ENCODE assay signal across 11 cellular contexts in genomic region chr5:52804359-52804758, GRCh38. TPM values are rescaled to one million over a fixed set of nuclear protein-coding genes. Genes with fewer than 3 reads are reported as not detected.
DNase-seq lines count a peak whose midpoint lies in the region; ATAC-seq and TF ChIP-seq lines count a peak whose summit lies in the region.
"Had no signal": no experiment of that assay in that cellular context is flagged by ENCODE, and none has a peak within 500 bp of the region (broad histone marks: within the 10 kb centered on the region; RNA-seq: fewer than 3 reads in every experiment).

No MANE protein-coding gene starts in this region.

- DNase-seq in choroid plexus epithelial cell (ENCODE audit: low read depth) (no peak), osteoblast (ENCODE audit: insufficient read length, low spot score, missing footprints) (no peak), occipital lobe (lab: John Stamatoyannopoulos, UW) (no peak), posterior cingulate gyrus (no peak)
- no peak for DNase-seq in activated effector memory CD4-positive, alpha-beta T cell treated with Interleukin-2 at 50 U/mL for 16 hours
- DNase-seq: caudate nucleus; NCI-H226; stimulated activated CD4-positive, alpha-beta T cell treated with anti-CD3 and anti-CD28 coated beads, Interleukin-4, amount 100 ng/mL, for 4 hours had no signal

- peaks cover 27 to 64% (median 38%) of the 10 kb centered on the region in 10 experiments for H3K4me1 ChIP-seq in BLaER1 treated with 17β-estradiol and CSF1 and Interleukin-3, amounts not matched to agents 10 nM and 100 nM
- H3K4me1 ChIP-seq in HEK293 (ENCODE audit: control insufficient read depth, insufficient read depth, low read length) = peaks cover 11% of the 10 kb centered on the region
- peaks cover 44% of the 10 kb centered on the region for H3K4me1 ChIP-seq in osteoblast (ENCODE audit: insufficient read depth, low read length)

- no peaks in the 10 kb centered on the region for H3K27me3 ChIP-seq in BLaER1 treated with 17β-estradiol and CSF1 and Interleukin-3, amounts not matched to agents 10 nM and 100 nM
- no peaks in the 10 kb centered on the region for H3K27me3 ChIP-seq in osteoblast (ENCODE audit: insufficient read depth, low read length)

- H4K20me1 ChIP-seq in BLaER1 treated with 17β-estradiol and CSF1 and Interleukin-3, amounts not matched to agents 10 nM and 100 nM = peaks cover 0 to 41% (median 6%) of the 10 kb centered on the region in 11 experiments; a peak in 9 of 22 replicates
- peaks cover 41% of the 10 kb centered on the region for H4K20me1 ChIP-seq in osteoblast (ENCODE audit: insufficient read depth, low read length)

- peaks cover 0 to 44% (median 14%) of the 10 kb centered on the region in 11 experiments; a peak in 12 of 22 replicates for H3K36me3 ChIP-seq in BLaER1 treated with 17β-estradiol and CSF1 and Interleukin-3, amounts not matched to agents 10 nM and 100 nM
- H3K36me3 ChIP-seq in HEK293 (ENCODE audit: control insufficient read depth in 2 of 2, insufficient read depth in 1 of 2, low read length in 2 of 2) = peaks cover 11 to 25% of the 10 kb centered on the region in 2 experiments; a peak in 1 of 3 replicates
- peaks cover 25% of the 10 kb centered on the region for H3K36me3 ChIP-seq in osteoblast (ENCODE audit: insufficient read depth, low read length)

- H3K9me3 ChIP-seq in BLaER1 treated with 17β-estradiol and CSF1 and Interleukin-3, amounts not matched to agents 10 nM and 100 nM (replicated peaks in 1 of 11) = no peaks in the 10 kb centered on the region
- H3K9me3 ChIP-seq in HEK293 (ENCODE audit: control insufficient read depth, insufficient read depth, low read depth, low read length) (no peaks in the 10 kb centered on the region), osteoblast (ENCODE audit: low read depth, low read length) (no peaks in the 10 kb centered on the region)

- H3K9ac ChIP-seq in BLaER1 treated with 17β-estradiol and CSF1 and Interleukin-3, amounts not matched to agents 10 nM and 100 nM = no peak overlapping the region

- TF ChIP-seq CTCF in HEK293 (tag by site-specific recombination; IDR thresholded peaks at IDR 0.05) = no peak
- TF ChIP-seq CTCF in choroid plexus epithelial cell (conservative IDR thresholded peaks at IDR 0.05; ENCODE audit: low read depth, low read length) = no peak
- no peak for TF ChIP-seq CTCF in osteoblast (IDR thresholded peaks at IDR 0.05; ENCODE audit: extremely low read depth, low read depth, low read length)

- no peak for ATAC-seq in HG03354 (IDR thresholded peaks at IDR 0.05; ENCODE audit: poor library complexity, severe bottlenecking, unreplicated experiment)

- H3K4me2 ChIP-seq in BLaER1 treated with 17β-estradiol and CSF1 and Interleukin-3, amounts not matched to agents 10 nM and 100 nM = peak overlapping the region in 6 of 11 experiments; percentile 4 to 54 (median 34); a peak in 8 of 22 replicates
- H3K4me2 ChIP-seq in osteoblast (ENCODE audit: insufficient read depth, low read length) = peak overlapping the region; percentile 97

- CTCF ChIA-PET in HEK293 (lab: Yijun Ruan, JAX) = no interaction called here

- intact Hi-C loops in posterior cingulate gyrus (cut with DNase I) = loop anchor here (5.0 to 10.0 kb wide), 2 partner anchors 113 to 300 kb away; partner anchors contain the start of gene MOCS2

- peak overlapping the region in 1 of 11 experiments; percentile 18; a peak in 1 of 22 replicates for H3K27ac ChIP-seq in BLaER1 treated with 17β-estradiol and CSF1 and Interleukin-3, amounts not matched to agents 10 nM and 100 nM
- no peak overlapping the region for H3K27ac ChIP-seq in HEK293 (ENCODE audit: extremely low read depth, low read depth, low read length)
- H3K27ac ChIP-seq in osteoblast (ENCODE audit: low read depth, low read length) = no peak overlapping the region

- POLR2A ChIA-PET in HEK293 (lab: Yijun Ruan, JAX) = interaction anchor here (0.7 kb wide), 1 partner anchor 17 kb away, joined by 3 read pairs; the partner anchor contains the start of genes ITGA1 and PELO

- H3K4me3 ChIP-seq in BLaER1 treated with 17β-estradiol and CSF1 and Interleukin-3, amounts not matched to agents 10 nM and 100 nM = no peak overlapping the region
- H3K4me3 ChIP-seq in HEK293 (ENCODE audit: low read depth, low read length) (no peak overlapping the region), choroid plexus epithelial cell (ENCODE audit: low read depth, low read length) (peak overlapping the region; percentile 26), osteoblast (ENCODE audit: insufficient read depth, low read length) (peak overlapping the region; percentile 11)

- peaks cover 54% of the 10 kb centered on the region for H3K79me2 ChIP-seq in osteoblast (ENCODE audit: insufficient read depth, low read length)

- no peak overlapping the region for H2AFZ ChIP-seq in osteoblast (ENCODE audit: low read length)

TF ChIP-seq in HEK293, 187 proteins besides CTCF, POLR2A, EP300 and RAD21 (continues in another document):
- TF ChIP-seq ZNF354C (tag by site-specific recombination; IDR thresholded peaks at IDR 0.05; ENCODE audit: borderline replicate concordance, low read depth) (no peak), ZNF394 (tag by site-specific recombination; IDR thresholded peaks at IDR 0.05; ENCODE audit: borderline replicate concordance) (peak; percentile 73), ZNF140 (tag by site-specific recombination; IDR thresholded peaks at IDR 0.05) (no peak), ZSCAN18 (tag by site-specific recombination; IDR thresholded peaks at IDR 0.05) (no peak), ZNF660 (tag by site-specific recombination; IDR thresholded peaks at IDR 0.05) (no peak), ZNF580 (tag by site-specific recombination; IDR thresholded peaks at IDR 0.05) (no peak), ZBTB7A (tag by site-specific recombination; IDR thresholded peaks at IDR 0.05; ENCODE audit: low read depth) (no peak), TSHZ1 (tag by site-specific recombination; IDR thresholded peaks at IDR 0.05; ENCODE audit: borderline replicate concordance) (no peak; the same call in 1 of the 2 replicates), ZBTB44 (tag by site-specific recombination; IDR thresholded peaks at IDR 0.05) (peak; percentile 19; the same call in 1 of the 2 replicates), ZNF843 (tag by site-specific recombination; IDR thresholded peaks at IDR 0.05) (peak; percentile 66), WT1 (tag by site-specific recombination; IDR thresholded peaks at IDR 0.05) (peak; percentile 64; the same call in 1 of the 2 replicates), ZNF292 (tag by site-specific recombination; IDR thresholded peaks at IDR 0.05; ENCODE audit: borderline replicate concordance, low read depth) (no peak), ZEB2 (tag by site-specific recombination; IDR thresholded peaks at IDR 0.05) (0 out of 2 replicates have a peak, but pooled peaks have one; percentile 26)

RNA-seq across cellular contexts. Expression of gene ITGA1, which starts 16.6 kb away (rescaled TPM):
- total RNA-seq in osteoblast (28.6 and 31.8 TPM in 2 replicates), occipital lobe (7.2 TPM)

RNA-seq across cellular contexts. Expression of gene PELO, which starts 16.6 kb away (rescaled TPM):
- total RNA-seq in osteoblast = 21.4 and 21.5 TPM in 2 replicates
- 36.2 TPM for total RNA-seq in occipital lobe

Comparison
In these comparisons a context has a peak if more than half of its experiments do, and no peak if none do; other contexts are left out.
1. H3K4me3 ChIP-seq: peak in choroid plexus epithelial cell (single experiment) and osteoblast (single experiment); none in BLaER1 treated with 17β-estradiol and CSF1 and Interleukin-3, amounts not matched to agents 10 nM and 100 nM (0 of 10) and HEK293 (single experiment).